11 cellular contexts compared by ENCODE assay signal in genomic region chr7:140542226-140542625, GRCh38.
DNase-seq lines count a peak whose midpoint lies in the region; ATAC-seq and TF ChIP-seq lines count a peak whose summit lies in the region.
"Had no signal": no experiment of that assay in that cellular context is flagged by ENCODE, and none has a peak within 500 bp of the region (broad histone marks: within the 10 kb centered on the region; RNA-seq: fewer than 3 reads in every experiment).

No MANE protein-coding gene starts in this region.

- H3K4me1 ChIP-seq in heart left ventricle (peaks cover 0 to 24% (median 19%) of the 10 kb centered on the region in 12 donors), trophoblast cell (ENCODE audit: control insufficient read depth in 1 of 2, insufficient read depth in 2 of 2, low read length in 2 of 2) (peaks cover 11 to 12% of the 10 kb centered on the region in 2 experiments)

- H2BK120ac ChIP-seq in trophoblast cell (ENCODE audit: insufficient read depth, low read length, poor library complexity): peak overlapping the region; percentile 23

- ATAC-seq in activated T-helper 17 cell treated with anti-CD3 and anti-CD28 coated beads, Interleukin-2, amount 50 U/mL, for 72 hours (replicated peaks): no peak
- ATAC-seq in heart left ventricle: peak; percentile 68 to 81 (median 69)
- ATAC-seq in GM18517 (IDR thresholded peaks at IDR 0.05; ENCODE audit: unreplicated experiment): no peak

- peak overlapping the region; percentile 60 for H4K91ac ChIP-seq in trophoblast cell (ENCODE audit: low read depth, low read length)

- H3K9me3 ChIP-seq in heart left ventricle: no peaks in the 10 kb centered on the region
- no peaks in the 10 kb centered on the region for H3K9me3 ChIP-seq in trophoblast cell (ENCODE audit: insufficient read depth, low read depth, low read length)

- H2AK5ac ChIP-seq in trophoblast cell (ENCODE audit: low read length): no peak overlapping the region

- H2BK12ac ChIP-seq in trophoblast cell (ENCODE audit: low read length): no peak overlapping the region

- H3K4me3 ChIP-seq in heart left ventricle (peak overlapping the region in 5 of 12 donors; percentile 4 to 22 (median 6)), trophoblast cell (ENCODE audit: low read depth, low read length) (no peak overlapping the region)

- intact Hi-C loops in heart left ventricle (cut with DNase I): no loop called here

- no peak overlapping the region for H3K18ac ChIP-seq in trophoblast cell (ENCODE audit: low read length)

- no peaks in the 10 kb centered on the region for H3K9me3 Mint-ChIP-seq in activated T-helper 17 cell treated with anti-CD3 and anti-CD28 coated beads, Interleukin-2, amount 50 U/mL, for 72 hours
- H3K9me3 Mint-ChIP-seq: activated CD4-positive, alpha-beta memory T cell treated with anti-CD3 and anti-CD28 coated beads, Interleukin-2, amount 10 ng/mL, durations not matched to agents 7 days and 5 days; dendritic cell treated with granulocyte-macrophage colony-stimulating factor and Interleukin-4, amounts not matched to agents 40 ng/mL and 50 ng/mL, for 4 days had no signal

- H3K23ac ChIP-seq in trophoblast cell (ENCODE audit: low read length): no peak overlapping the region

- H4K8ac ChIP-seq in trophoblast cell (ENCODE audit: low read depth, low read length): no peak overlapping the region

- peaks cover 10% of the 10 kb centered on the region for H3K27me3 Mint-ChIP-seq in activated T-helper 17 cell treated with anti-CD3 and anti-CD28 coated beads, Interleukin-2, amount 50 U/mL, for 72 hours

- H3K27ac ChIP-seq in heart left ventricle (peak overlapping the region; percentile 63 to 80 (median 73)), trophoblast cell (ENCODE audit: low read depth, low read length) (peak overlapping the region; percentile 24)

- no peak overlapping the region for H3K4me3 Mint-ChIP-seq in activated T-helper 17 cell treated with anti-CD3 and anti-CD28 coated beads, Interleukin-2, amount 50 U/mL, for 72 hours
- H3K4me3 Mint-ChIP-seq: activated CD4-positive, alpha-beta memory T cell treated with anti-CD3 and anti-CD28 coated beads, Interleukin-2, amount 10 ng/mL, durations not matched to agents 7 days and 5 days; dendritic cell treated with granulocyte-macrophage colony-stimulating factor and Interleukin-4, amounts not matched to agents 40 ng/mL and 50 ng/mL, for 4 days had no signal

- no peaks in the 10 kb centered on the region for H3K36me3 Mint-ChIP-seq in activated T-helper 17 cell treated with anti-CD3 and anti-CD28 coated beads, Interleukin-2, amount 50 U/mL, for 72 hours (ENCODE audit: low read depth)

- no peak for TF ChIP-seq POLR2A in heart left ventricle (IDR thresholded peaks at IDR 0.05)

- no peaks in the 10 kb centered on the region for H3K27me3 ChIP-seq in heart left ventricle
- H3K27me3 ChIP-seq in trophoblast cell (ENCODE audit: insufficient read depth, low read length): no peaks in the 10 kb centered on the region

- peak overlapping the region; percentile 15 for H3K27ac Mint-ChIP-seq in activated T-helper 17 cell treated with anti-CD3 and anti-CD28 coated beads, Interleukin-2, amount 50 U/mL, for 72 hours
- H3K27ac Mint-ChIP-seq: activated CD4-positive, alpha-beta memory T cell treated with anti-CD3 and anti-CD28 coated beads, Interleukin-2, amount 10 ng/mL, durations not matched to agents 7 days and 5 days; dendritic cell treated with granulocyte-macrophage colony-stimulating factor and Interleukin-4, amounts not matched to agents 40 ng/mL and 50 ng/mL, for 4 days had no signal

- peaks cover 1% of the 10 kb centered on the region for H3K79me1 ChIP-seq in trophoblast cell (ENCODE audit: low read length)

- no peak overlapping the region for H3K4ac ChIP-seq in trophoblast cell (ENCODE audit: low read depth, low read length)

- H3K14ac ChIP-seq in trophoblast cell (ENCODE audit: low read length): no peak overlapping the region

- no peak overlapping the region for H4K12ac ChIP-seq in trophoblast cell (ENCODE audit: low read depth, low read length)

- H2AFZ ChIP-seq in trophoblast cell (ENCODE audit: insufficient read depth, low read length, poor library complexity): no peak overlapping the region

- no peak for TF ChIP-seq CTCF in heart left ventricle (IDR thresholded peaks at IDR 0.05)

- peak overlapping the region; percentile 57 for H3K4me2 ChIP-seq in trophoblast cell (ENCODE audit: low read length)

- DNase-seq in Daoy (ENCODE audit: low read depth) (peak; percentile 48), heart left ventricle (peak; percentile 38 to 69 (median 54)), trophoblast cell (no peak), SHP77 (lab: John Stamatoyannopoulos, UW) (no peak), GOT3 (lab: John Stamatoyannopoulos, UW) (no peak), dedifferentiated amniotic fluid mesenchymal stem cell (ENCODE audit: extremely low spot score) (no peak)
- DNase-seq: activated CD4-positive, alpha-beta memory T cell treated with anti-CD3 and anti-CD28 coated beads, Interleukin-2, amount 10 ng/mL, durations not matched to agents 7 days and 5 days; NCI-H774 had no signal

- H3K36me3 ChIP-seq in heart left ventricle (peaks cover 0 to 72% (median 30%) of the 10 kb centered on the region in 9 donors), trophoblast cell (ENCODE audit: control insufficient read depth in 1 of 2, insufficient read depth in 2 of 2, low read length in 2 of 2) (peaks cover 5 to 11% of the 10 kb centered on the region in 2 experiments)

- 28 to 53% (median 32%) methylated on average over 7 of the region's 7 CpGs for WGBS in heart left ventricle, 4 donors
- no CpG with 5 or more reads among the region's 7 CpGs for WGBS in trophoblast cell (ENCODE audit: extremely low coverage, insufficient coverage, insufficient read length)

- H3K4me1 Mint-ChIP-seq in activated T-helper 17 cell treated with anti-CD3 and anti-CD28 coated beads, Interleukin-2, amount 50 U/mL, for 72 hours: peaks cover 5% of the 10 kb centered on the region
- H3K4me1 Mint-ChIP-seq: activated CD4-positive, alpha-beta memory T cell treated with anti-CD3 and anti-CD28 coated beads, Interleukin-2, amount 10 ng/mL, durations not matched to agents 7 days and 5 days had no signal

- no peak overlapping the region for H3K9ac ChIP-seq in trophoblast cell (ENCODE audit: low read length)

- no peak overlapping the region for H2BK5ac ChIP-seq in trophoblast cell (ENCODE audit: low read depth, low read length, poor library complexity)

- no peaks in the 10 kb centered on the region for H3K79me2 ChIP-seq in trophoblast cell (ENCODE audit: control insufficient read depth, insufficient read depth, low read length, poor library complexity)

Comparison
In these comparisons a context has a peak if more than half of its experiments do, and no peak if none do; other contexts are left out.
1. DNase-seq: peak in Daoy (single experiment) and heart left ventricle (5 of 5); none in trophoblast cell (0 of 2), SHP77 (0 of 2), GOT3 (single experiment) and dedifferentiated amniotic fluid mesenchymal stem cell (single experiment).
2. ATAC-seq: peak in heart left ventricle (4 of 4); none in activated T-helper 17 cell treated with anti-CD3 and anti-CD28 coated beads, Interleukin-2, amount 50 U/mL, for 72 hours (single experiment) and GM18517 (single experiment).